ENCODE assay signal across 20 cellular contexts in genomic region chr5:171275822-171276544, GRCh38. TPM values are rescaled to one million over a fixed set of nuclear protein-coding genes. Genes with fewer than 3 reads are reported as not detected.
"Had no signal": no experiment of that assay in that cellular context is flagged by ENCODE, and none has a peak within 500 bp of the region (broad histone marks: within the 10 kb centered on the region; RNA-seq: fewer than 3 reads in every experiment).

No MANE protein-coding gene starts in this region.

- H3K4me3 Mint-ChIP-seq: activated CD4-positive, alpha-beta memory T cell treated with anti-CD3 and anti-CD28 coated beads for 36 hours; activated CD4-positive, alpha-beta T cell treated with anti-CD3 and anti-CD28 coated beads for 36 hours; activated CD8-positive, alpha-beta memory T cell treated with anti-CD3 and anti-CD28 coated beads, Interleukin-2, amount 10 ng/mL, durations not matched to agents 7 days and 5 days; activated naive CD8-positive, alpha-beta T cell; natural killer cell; stimulated activated naive CD8-positive, alpha-beta T cell treated with anti-CD3 and anti-CD28 coated beads, Interleukin-15, Interleukin-2, amounts not matched to agents 100 ng/mL and 50 ng/mL, for 24 hours; type B pancreatic cell had no signal

- H3K27ac ChIP-seq: body of pancreas, suprapubic skin, WERI-Rb-1 had no signal

- H3K36me3 Mint-ChIP-seq: activated CD4-positive, alpha-beta memory T cell treated with anti-CD3 and anti-CD28 coated beads for 36 hours; activated CD8-positive, alpha-beta memory T cell treated with anti-CD3 and anti-CD28 coated beads, Interleukin-2, amount 10 ng/mL, durations not matched to agents 7 days and 5 days; activated naive CD8-positive, alpha-beta T cell; natural killer cell; type B pancreatic cell had no signal

- H3K27ac Mint-ChIP-seq: activated CD4-positive, alpha-beta memory T cell treated with anti-CD3 and anti-CD28 coated beads for 36 hours; activated CD4-positive, alpha-beta T cell treated with anti-CD3 and anti-CD28 coated beads for 36 hours; activated CD8-positive, alpha-beta memory T cell treated with anti-CD3 and anti-CD28 coated beads, Interleukin-2, amount 10 ng/mL, durations not matched to agents 7 days and 5 days; activated naive CD8-positive, alpha-beta T cell; natural killer cell; stimulated activated naive CD8-positive, alpha-beta T cell treated with anti-CD3 and anti-CD28 coated beads, Interleukin-15, Interleukin-2, amounts not matched to agents 100 ng/mL and 50 ng/mL, for 24 hours; type B pancreatic cell had no signal

- ATAC-seq: activated CD4-positive, alpha-beta T cell treated with anti-CD3 and anti-CD28 coated beads for 36 hours; activated CD8-positive, alpha-beta memory T cell treated with anti-CD3 and anti-CD28 coated beads, Interleukin-2, amount 10 ng/mL, durations not matched to agents 7 days and 5 days; body of pancreas; esophagus mucosa; natural killer cell had no signal

- H3K9me3 Mint-ChIP-seq: activated CD4-positive, alpha-beta memory T cell treated with anti-CD3 and anti-CD28 coated beads for 36 hours; natural killer cell; type B pancreatic cell had no signal

- H3K36me3 ChIP-seq: suprapubic skin, WERI-Rb-1 had no signal

- H3K4me1 Mint-ChIP-seq: activated CD4-positive, alpha-beta T cell treated with anti-CD3 and anti-CD28 coated beads for 36 hours had no signal

- H3K4me1 ChIP-seq: body of pancreas, suprapubic skin had no signal

- H3K9me3 ChIP-seq: body of pancreas, suprapubic skin had no signal

- H3K27me3 Mint-ChIP-seq: activated naive CD8-positive, alpha-beta T cell; type B pancreatic cell had no signal

- H3K4me3 ChIP-seq: body of pancreas, suprapubic skin had no signal

- H3K27me3 ChIP-seq: body of pancreas, suprapubic skin had no signal

- DNase-seq: activated CD4-positive, alpha-beta memory T cell treated with anti-CD3 and anti-CD28 coated beads for 36 hours; activated CD4-positive, alpha-beta T cell treated with anti-CD3 and anti-CD28 coated beads for 36 hours; activated CD8-positive, alpha-beta memory T cell treated with anti-CD3 and anti-CD28 coated beads, Interleukin-2, amount 10 ng/mL, durations not matched to agents 7 days and 5 days; activated T-cell treated with anti-CD3 and anti-CD28 coated beads, Interleukin-2, amount 50 U/mL, for 1 hour; amygdala; body of pancreas; caudate nucleus; hippocampal formation; kidney; mesenchymal stem cell; natural killer cell; small intestine; WERI-Rb-1 had no signal

RNA-seq across cellular contexts. Expression of gene TLX3, which starts 33.1 kb away (rescaled TPM):
- total RNA-seq: activated CD4-positive, alpha-beta memory T cell treated with anti-CD3 and anti-CD28 coated beads for 36 hours; activated CD4-positive, alpha-beta T cell treated with anti-CD3 and anti-CD28 coated beads for 36 hours; activated CD8-positive, alpha-beta memory T cell treated with anti-CD3 and anti-CD28 coated beads, Interleukin-2, amount 10 ng/mL, durations not matched to agents 7 days and 5 days; body of pancreas; esophagus mucosa; kidney; liver; mucosa of gallbladder; natural killer cell; suprapubic skin had no signal
- polyA plus RNA-seq: liver had no signal
